1 cellular context compared by ENCODE assay signal in genomic region chr6:121499666-121500065, GRCh38.
TF ChIP-seq lines count a peak whose summit lies in the region.

No MANE protein-coding gene starts in this region.

TF ChIP-seq in GM23338, 12 proteins besides CTCF, POLR2A, EP300 and RAD21 (continued from another document):
- TF ChIP-seq ZNF462 (CRISPR knock-in tag; IDR thresholded peaks at IDR 0.05) (no peak), CREB1 (CRISPR knock-in tag; IDR thresholded peaks at IDR 0.05; ENCODE audit: low read depth) (no peak), EZH2 (IDR thresholded peaks at IDR 0.05; ENCODE audit: low read depth, unreplicated experiment) (no peak), ETS1 (IDR thresholded peaks at IDR 0.05) (no peak), NANOG (IDR thresholded peaks at IDR 0.05; ENCODE audit: borderline replicate concordance) (no peak), POLR2AphosphoS5 (IDR thresholded peaks at IDR 0.05; ENCODE audit: low read depth) (no peak), STAT1 (IDR thresholded peaks at IDR 0.05; ENCODE audit: unreplicated experiment) (no peak), JUNB (IDR thresholded peaks at IDR 0.05; ENCODE audit: unreplicated experiment) (no peak)
